In the genomic region with DNA sequence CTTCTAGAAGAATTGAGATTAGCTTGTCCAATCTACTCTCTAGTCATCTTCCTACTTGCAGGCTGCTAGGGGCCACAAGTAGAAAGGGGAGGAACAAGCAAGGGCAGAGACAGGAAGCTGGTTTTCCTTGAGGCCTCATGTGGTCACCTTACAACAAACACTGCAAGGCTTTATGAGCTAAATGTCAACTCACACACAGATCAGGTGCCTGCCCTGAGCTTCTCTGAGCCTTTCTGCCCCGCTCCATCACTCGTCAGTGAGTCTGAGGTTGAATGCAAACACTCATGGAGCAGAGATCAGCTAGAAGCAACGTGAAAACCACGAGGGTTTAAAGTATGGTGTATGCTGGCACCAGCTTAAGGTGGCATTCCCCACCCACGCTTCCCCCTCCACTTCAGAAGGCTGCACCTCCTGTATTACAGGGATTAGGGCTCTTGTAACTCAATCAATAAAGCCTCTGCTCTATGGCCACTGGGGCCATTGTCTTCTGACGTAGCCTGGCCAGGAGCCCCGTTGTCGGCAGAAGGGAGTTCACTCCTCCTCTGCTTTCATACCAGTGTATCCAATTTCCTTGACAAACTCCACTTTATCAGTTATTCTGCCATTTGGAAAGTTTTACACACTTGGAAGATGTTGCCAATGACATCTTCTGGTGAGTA, we compare ENCODE assay signal across 14 cellular contexts. TPM values are rescaled to one million over a fixed set of nuclear protein-coding genes. Genes with fewer than 3 reads are reported as not detected.
DNase-seq lines count a peak whose midpoint lies in the region; ATAC-seq, FAIRE-seq and TF ChIP-seq lines count a peak whose summit lies in the region.
"Had no signal": no experiment of that assay in that cellular context is flagged by ENCODE, and none has a peak within 500 bp of the region (broad histone marks: within the 10 kb centered on the region; RNA-seq: fewer than 3 reads in every experiment).

No MANE protein-coding gene starts in this region.

- no peak overlapping the region for H3K27ac Mint-ChIP-seq in activated CD4-positive, alpha-beta T cell treated with anti-CD3 and anti-CD28 coated beads for 36 hours
- H3K27ac Mint-ChIP-seq: activated T-cell treated with anti-CD3 and anti-CD28 coated beads, Interleukin-2, amount 50 U/mL, for 24 hours had no signal

- ATAC-seq in activated CD4-positive, alpha-beta T cell treated with anti-CD3 and anti-CD28 coated beads for 36 hours, result peak; percentile 89
- ATAC-seq in HG03378 (IDR thresholded peaks at IDR 0.05; ENCODE audit: unreplicated experiment) (peak; percentile 88), omental fat pad (ENCODE audit: low FRiP score) (no peak), mucosa of descending colon (no peak), GM19035 (IDR thresholded peaks at IDR 0.05; ENCODE audit: unreplicated experiment) (no peak)

- peak overlapping the region in 1 of 2 donors; percentile 80 for H3K27ac ChIP-seq in small intestine (ENCODE audit: low read depth in 1 of 2, low read length in 1 of 2)

- no peak overlapping the region for H3K4me3 Mint-ChIP-seq in activated CD4-positive, alpha-beta T cell treated with anti-CD3 and anti-CD28 coated beads for 36 hours
- H3K4me3 Mint-ChIP-seq: activated T-cell treated with anti-CD3 and anti-CD28 coated beads, Interleukin-2, amount 50 U/mL, for 24 hours had no signal

- H3K9me3 ChIP-seq in small intestine (ENCODE audit: control insufficient read depth, low read depth) (no peaks in the 10 kb centered on the region), mucosa of descending colon (no peaks in the 10 kb centered on the region)

- no peaks in the 10 kb centered on the region for H3K27me3 Mint-ChIP-seq in activated CD4-positive, alpha-beta T cell treated with anti-CD3 and anti-CD28 coated beads for 36 hours
- H3K27me3 Mint-ChIP-seq: activated T-cell treated with anti-CD3 and anti-CD28 coated beads, Interleukin-2, amount 50 U/mL, for 24 hours had no signal

- H3K4me1 Mint-ChIP-seq in activated CD4-positive, alpha-beta T cell treated with anti-CD3 and anti-CD28 coated beads for 36 hours, result peaks cover 9% of the 10 kb centered on the region

- H3K4me3 ChIP-seq in small intestine (ENCODE audit: low read depth in 1 of 2, low read length in 2 of 2) (no peak overlapping the region), mucosa of descending colon (no peak overlapping the region)
- H3K4me3 ChIP-seq: lung had no signal

- POLR2A ChIA-PET in activated CD4-positive, alpha-beta T cell treated with anti-CD3 and anti-CD28 coated beads for 36 hours (lab: Charles Lee), result no interaction called here

- H3K4me1 ChIP-seq in small intestine (ENCODE audit: control insufficient read depth in 2 of 2, insufficient read depth in 1 of 2, low read depth in 1 of 2, low read length in 1 of 2) (peaks cover 4 to 13% of the 10 kb centered on the region in 2 donors), mucosa of descending colon (ENCODE audit: low read depth) (peaks cover 7% of the 10 kb centered on the region)

- peak; percentile 35 for DNase-seq in activated CD4-positive, alpha-beta T cell treated with anti-CD3 and anti-CD28 coated beads for 36 hours
- no peak for DNase-seq in activated CD4-positive, alpha-beta T cell treated with anti-CD3 and anti-CD28 coated beads, Interleukin-2, amount 50 U/mL, for 1 hour
- DNase-seq in UCSD-AML1 (lab: John Stamatoyannopoulos, UW; ENCODE audit: unreplicated experiment) (peak; percentile 50), small intestine (peak; percentile 7), omental fat pad (ENCODE audit: low spot score) (no peak), mucosa of descending colon (no peak)
- DNase-seq: activated T-cell treated with anti-CD3 and anti-CD28 coated beads, Interleukin-2, amount 50 U/mL, for 24 hours; NCI-H1930 had no signal

- CTCF ChIA-PET in activated CD4-positive, alpha-beta T cell treated with anti-CD3 and anti-CD28 coated beads for 36 hours (lab: Charles Lee), result interaction anchor here (0.9 kb wide), 1 partner anchor 40 kb away, joined by 3 read pairs; no protein-coding TSS in a partner anchor

- H3K36me3 Mint-ChIP-seq in activated CD4-positive, alpha-beta T cell treated with anti-CD3 and anti-CD28 coated beads for 36 hours (ENCODE audit: low read depth), result no peaks in the 10 kb centered on the region

- no peaks in the 10 kb centered on the region for H3K36me3 ChIP-seq in small intestine (ENCODE audit: control insufficient read depth in 2 of 2, insufficient read depth in 2 of 2, low read length in 2 of 2)
- no peaks in the 10 kb centered on the region for H3K36me3 ChIP-seq in mucosa of descending colon (ENCODE audit: low read depth)

- WGBS in small intestine, 3 donors, result 22 to 38% (median 22%) methylated on average over 8 of the region's 8 CpGs

- no peak for FAIRE-seq in small intestine (lab: Jason Lieb, UNC)

- H3K27me3 ChIP-seq in small intestine (ENCODE audit: control insufficient read depth in 2 of 2, insufficient read depth in 2 of 2, low read length in 2 of 2), result no peaks in the 10 kb centered on the region

- TF ChIP-seq CTCF in omental fat pad (IDR thresholded peaks at IDR 0.05) (no peak), mucosa of descending colon (IDR thresholded peaks at IDR 0.05) (no peak)

- no peaks in the 10 kb centered on the region for H3K9me3 Mint-ChIP-seq in activated CD4-positive, alpha-beta T cell treated with anti-CD3 and anti-CD28 coated beads for 36 hours (ENCODE audit: low read depth)

- intact Hi-C loops in activated CD4-positive, alpha-beta T cell treated with anti-CD3 and anti-CD28 coated beads for 36 hours (cut with DNase I, micrococcal nuclease), result no loop called here
- intact Hi-C loops in mucosa of descending colon (cut with DNase I, micrococcal nuclease), result no loop called here

RNA-seq across cellular contexts. Expression of a gene that starts 5.4 kb away (rescaled TPM):
- not detected for total RNA-seq in activated CD4-positive, alpha-beta T cell treated with anti-CD3 and anti-CD28 coated beads for 36 hours
- not detected for polyA plus RNA-seq in small intestine
- total RNA-seq in omental fat pad (not detected), mucosa of descending colon (not detected)
- total RNA-seq: fibroblast of villous mesenchyme, lung, pulmonary artery endothelial cell, urinary bladder had no signal
- polyA plus RNA-seq: lung, urinary bladder had no signal

RNA-seq across cellular contexts. Expression of a gene that starts 10.7 kb away (rescaled TPM):
- not detected for total RNA-seq in activated CD4-positive, alpha-beta T cell treated with anti-CD3 and anti-CD28 coated beads for 36 hours
- under 1 TPM in 1 of 3 donors, not detected in 2; 0.15 TPM for polyA plus RNA-seq in small intestine
- total RNA-seq in omental fat pad (not detected), mucosa of descending colon (not detected)
- total RNA-seq: fibroblast of villous mesenchyme, lung, pulmonary artery endothelial cell had no signal
- polyA plus RNA-seq: lung, urinary bladder had no signal

RNA-seq across cellular contexts. Expression of a gene that starts 10.9 kb away (rescaled TPM):
- total RNA-seq in activated CD4-positive, alpha-beta T cell treated with anti-CD3 and anti-CD28 coated beads for 36 hours, result not detected
- not detected for polyA plus RNA-seq in small intestine
- not detected for total RNA-seq in omental fat pad
- not detected for total RNA-seq in mucosa of descending colon
- total RNA-seq: fibroblast of villous mesenchyme, lung, pulmonary artery endothelial cell, urinary bladder had no signal
- polyA plus RNA-seq: lung, urinary bladder had no signal

RNA-seq across cellular contexts. Expression of a gene that starts 28.3 kb away (rescaled TPM):
- total RNA-seq in activated CD4-positive, alpha-beta T cell treated with anti-CD3 and anti-CD28 coated beads for 36 hours, result not detected
- polyA plus RNA-seq in small intestine, result not detected
- total RNA-seq in omental fat pad, result not detected
- not detected for total RNA-seq in mucosa of descending colon
- total RNA-seq: fibroblast of villous mesenchyme, lung, pulmonary artery endothelial cell, urinary bladder had no signal
- polyA plus RNA-seq: lung, urinary bladder had no signal

RNA-seq across cellular contexts. Expression of a gene that starts 54.8 kb away (rescaled TPM):
- not detected for total RNA-seq in activated CD4-positive, alpha-beta T cell treated with anti-CD3 and anti-CD28 coated beads for 36 hours
- under 1 TPM in 1 of 3 donors, not detected in 2; 0.46 TPM for polyA plus RNA-seq in small intestine
- total RNA-seq in omental fat pad, result not detected
- not detected for total RNA-seq in mucosa of descending colon
- total RNA-seq: fibroblast of villous mesenchyme, pulmonary artery endothelial cell had no signal
- polyA plus RNA-seq: urinary bladder had no signal

Comparison
In these comparisons a context has a peak if more than half of its experiments do, and no peak if none do; other contexts are left out.
1. DNase-seq: peak in activated CD4-positive, alpha-beta T cell treated with anti-CD3 and anti-CD28 coated beads for 36 hours (single experiment), UCSD-AML1 (single experiment) and small intestine (single experiment); none in activated CD4-positive, alpha-beta T cell treated with anti-CD3 and anti-CD28 coated beads, Interleukin-2, amount 50 U/mL, for 1 hour (single experiment), omental fat pad (single experiment) and mucosa of descending colon (0 of 3).
2. ATAC-seq: peak in activated CD4-positive, alpha-beta T cell treated with anti-CD3 and anti-CD28 coated beads for 36 hours (single experiment) and HG03378 (single experiment); none in omental fat pad (single experiment), mucosa of descending colon (single experiment) and GM19035 (single experiment).